ENCODE assay signal across 8 cellular contexts in the genomic region with DNA sequence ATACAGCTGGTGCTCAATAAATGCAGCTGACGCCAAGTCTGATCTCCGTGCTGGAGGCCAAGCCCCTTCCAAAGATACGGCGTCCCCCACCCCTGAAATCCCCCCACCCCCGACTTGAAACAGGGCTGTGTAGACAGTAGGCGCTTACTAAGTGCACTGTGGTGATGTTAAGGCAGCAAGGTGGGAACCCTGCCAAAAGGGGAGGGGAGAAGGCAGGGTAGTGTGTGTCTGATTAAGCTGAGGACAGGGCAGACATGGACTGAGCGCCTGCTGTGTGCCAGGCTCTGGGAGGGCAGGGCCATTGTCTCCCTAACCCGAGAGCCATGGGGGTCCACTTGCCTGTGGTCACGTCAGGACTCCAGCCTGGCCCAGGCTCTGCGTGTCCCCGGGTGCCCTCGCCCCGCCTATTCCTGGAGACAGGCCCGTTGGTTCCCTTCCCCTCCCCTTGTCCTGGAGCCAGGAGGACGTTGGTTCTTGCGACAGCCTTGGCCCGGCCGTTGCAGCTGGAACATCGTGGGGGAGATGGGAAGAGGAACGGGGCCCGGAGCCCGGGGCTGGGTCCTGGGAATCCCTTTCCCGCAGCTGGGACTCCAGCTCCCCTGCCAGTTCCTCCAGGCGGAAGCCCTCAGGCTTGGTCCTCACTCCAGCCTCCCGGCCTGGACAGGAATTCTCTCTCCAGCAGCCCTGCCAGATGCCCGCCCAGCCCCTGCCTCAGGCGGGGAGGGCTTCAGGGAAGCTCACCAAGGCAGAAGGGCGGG. TPM values are rescaled to one million over a fixed set of nuclear protein-coding genes. Genes with fewer than 3 reads are reported as not detected.
DNase-seq lines count a peak whose midpoint lies in the region; ATAC-seq and TF ChIP-seq lines count a peak whose summit lies in the region.

No MANE protein-coding gene starts in this region.

- DNase-seq in H9 (peak; percentile 42), OCI-M1 (lab: John Stamatoyannopoulos, UW) (peak; percentile 64), omental fat pad (ENCODE audit: low spot score) (peak; percentile 65)
- DNase-seq in activated effector memory CD4-positive, alpha-beta T cell treated with anti-CD3 and anti-CD28 coated beads, Interleukin-2, amount 50 U/mL, for 16 hours = no peak

- peaks cover 2 to 9% of the 10 kb centered on the region in 2 experiments; a peak in 2 of 4 replicates for H3K4me1 Mint-ChIP-seq in H9

- H3K18ac ChIP-seq in H9 (ENCODE audit: insufficient read length, low read depth, low read length) = no peak overlapping the region

- H3K4me2 ChIP-seq in H9 (ENCODE audit: insufficient read depth, insufficient read length, low read length) = no peak overlapping the region

- no peak overlapping the region for H3K4ac ChIP-seq in H9 (ENCODE audit: low read depth, low read length)

- H3T11ph ChIP-seq in H9 (ENCODE audit: low read length) = no peak overlapping the region

- no peak overlapping the region for H2AFZ ChIP-seq in H9 (ENCODE audit: low read length)

- no peaks in the 10 kb centered on the region for H3K79me1 ChIP-seq in H9 (ENCODE audit: insufficient read depth, low read depth, low read length, poor library complexity, severe bottlenecking)

- H3K79me2 ChIP-seq in H9 (ENCODE audit: insufficient read depth, low read length) = no peaks in the 10 kb centered on the region

- no peaks in the 10 kb centered on the region for H3K4me1 ChIP-seq in H9 (ENCODE audit: insufficient read depth, low read length)

- H4K20me1 ChIP-seq in H9 (ENCODE audit: control insufficient read depth, insufficient read depth, insufficient read length) = no peaks in the 10 kb centered on the region

- no peak overlapping the region for H3K14ac ChIP-seq in H9 (ENCODE audit: insufficient read depth, low read length)

- no peaks in the 10 kb centered on the region for H3K36me3 Mint-ChIP-seq in H9 (ENCODE audit: insufficient read depth in 1 of 3, low read depth in 3 of 3)

- H3K27ac Mint-ChIP-seq in H9 = no peak overlapping the region

- ATAC-seq in esophagus mucosa = peak; percentile 54
- ATAC-seq in omental fat pad (ENCODE audit: low FRiP score) = peak; percentile 80
- no peak for ATAC-seq in GM18520 (IDR thresholded peaks at IDR 0.05; ENCODE audit: unreplicated experiment)
- no peak for ATAC-seq in GM18868 (IDR thresholded peaks at IDR 0.05; ENCODE audit: unreplicated experiment)
- no peak for ATAC-seq in GM18858 (IDR thresholded peaks at IDR 0.05; ENCODE audit: unreplicated experiment)

- H3K56ac ChIP-seq in H9 (ENCODE audit: insufficient read length, low read depth, low read length) = no peak overlapping the region

- H4K91ac ChIP-seq in H9 (ENCODE audit: insufficient read length, low read depth, low read length) = no peak overlapping the region

- H3K9me3 Mint-ChIP-seq in H9 = no peaks in the 10 kb centered on the region; a peak in 1 of 5 replicates

- H3K23me2 ChIP-seq in H9 (ENCODE audit: insufficient read length, low read depth, low read length, poor library complexity, severe bottlenecking) = no peaks in the 10 kb centered on the region

- H4K8ac ChIP-seq in H9 (replicated peaks; ENCODE audit: insufficient read length, low read depth, low read length) = no peak overlapping the region

- no peaks in the 10 kb centered on the region for H3K9me3 ChIP-seq in H9 (ENCODE audit: control insufficient read depth, low read depth, low read length)

- no peak overlapping the region for H3K9ac ChIP-seq in H9 (ENCODE audit: extremely low read depth, insufficient read length, low read length)

- H3K27me3 Mint-ChIP-seq in H9 (ENCODE audit: low read depth) = peaks cover 26% of the 10 kb centered on the region

- H2BK12ac ChIP-seq in H9 (ENCODE audit: insufficient read length, low read depth, low read length) = no peak overlapping the region

- no peak overlapping the region for H3K27ac ChIP-seq in H9 (ENCODE audit: insufficient read length, low read depth, low read length)

- H2BK20ac ChIP-seq in H9 (ENCODE audit: low read depth, low read length, poor library complexity, severe bottlenecking) = no peak overlapping the region

- no peak overlapping the region for H3K4me3 Mint-ChIP-seq in H9

- H3K23ac ChIP-seq in H9 (ENCODE audit: insufficient read length, low read depth, low read length) = no peak overlapping the region

- TF ChIP-seq CTCF in H9 (conservative IDR thresholded peaks at IDR 0.05) (no peak), omental fat pad (IDR thresholded peaks at IDR 0.05) (no peak)

- H2BK5ac ChIP-seq in H9 (ENCODE audit: insufficient read length, low read length) = no peak overlapping the region

- no peak overlapping the region for H2AK5ac ChIP-seq in H9 (ENCODE audit: insufficient read length, low read length)

- H2BK120ac ChIP-seq in H9 (ENCODE audit: low read depth, low read length, poor library complexity, severe bottlenecking) = no peak overlapping the region

- H2BK15ac ChIP-seq in H9 (ENCODE audit: low read depth, low read length) = no peak overlapping the region

- H4K5ac ChIP-seq in H9 (ENCODE audit: insufficient read length, low read depth, low read length) = no peak overlapping the region

- no CpG with 5 or more reads among the region's 28 CpGs for WGBS in H9 (ENCODE audit: extremely low coverage, insufficient read length, low lambda C conversion rate)

- H3K27me3 ChIP-seq in H9 (ENCODE audit: insufficient read depth, low read length) = no peaks in the 10 kb centered on the region

RNA-seq across cellular contexts. Expression of a gene that starts 1.7 kb away (rescaled TPM):
- total RNA-seq in H9 (2021) (not detected in 2 replicates), esophagus mucosa (not detected), omental fat pad (1 to 10 TPM in 2 of 4 donors, under 1 TPM in 1, not detected in 1; 0.72 to 7.7 (median 1.0) TPM)

RNA-seq across cellular contexts. Expression of a gene that starts 9.1 kb away (rescaled TPM):
- 1.9 and 2.8 TPM in 2 replicates for total RNA-seq in H9 (2021)
- total RNA-seq in esophagus mucosa = 21.5 TPM
- 1,000 to 10,000 TPM; 1,367 to 3,469 (median 2,171) TPM for total RNA-seq in omental fat pad

RNA-seq across cellular contexts. Expression of a gene that starts 9.6 kb away (rescaled TPM):
- 0.31 TPM in 1 of 2 replicates, not detected in the other for total RNA-seq in H9 (2021)
- total RNA-seq in esophagus mucosa = not detected
- total RNA-seq in omental fat pad = not detected

RNA-seq across cellular contexts. Expression of a gene that starts 22.8 kb away (rescaled TPM):
- 0.77 and 1.6 TPM in 2 replicates for total RNA-seq in H9 (2021)
- total RNA-seq in esophagus mucosa = not detected
- 1 to 10 TPM in 1 of 4 donors, not detected in 3; 1.1 TPM for total RNA-seq in omental fat pad

RNA-seq across cellular contexts. Expression of a gene that starts 28.6 kb away (rescaled TPM):
- total RNA-seq in H9 (2021) (57.9 and 61.2 TPM in 2 replicates), esophagus mucosa (not detected), omental fat pad (not detected)

Comparison
In these comparisons a context has a peak if more than half of its experiments do, and no peak if none do; other contexts are left out.
1. ATAC-seq: peak in esophagus mucosa (single experiment) and omental fat pad (single experiment); none in GM18520 (single experiment), GM18868 (single experiment) and GM18858 (single experiment).
2. RNA of a gene that starts 9.1 kb away (total RNA-seq): 1,367 to 3,469 TPM in omental fat pad; 21.5 TPM in esophagus mucosa (single experiment) and 1.9 to 2.8 TPM in H9; every median in the first group is over 10 times any median in the second.